Comparison of ENCODE assay signal across 8 cellular contexts in genomic region chr2:54945401-54946219, GRCh38.
DNase-seq lines count a peak whose midpoint lies in the region; ATAC-seq and TF ChIP-seq lines count a peak whose summit lies in the region.

No MANE protein-coding gene starts in this region.

- no peak for TF ChIP-seq CTCF in left ventricle myocardium inferior (IDR thresholded peaks at IDR 0.05; ENCODE audit: borderline replicate concordance)
- no peak for TF ChIP-seq CTCF in glutamatergic neuron (IDR thresholded peaks at IDR 0.05; ENCODE audit: partially characterized antibody, unreplicated experiment)

- intact Hi-C loops in left ventricle myocardium inferior (cut with micrococcal nuclease): no loop called here

- no peaks in the 10 kb centered on the region for H3K36me3 Mint-ChIP-seq in CD4-positive, CD25-positive, alpha-beta regulatory T cell
- peaks cover 0 to 2% of the 10 kb centered on the region in 2 donors for H3K36me3 Mint-ChIP-seq in activated T-cell treated with anti-CD3 and anti-CD28 coated beads, Interleukin-2, amount 50 U/mL, for 72 hours (ENCODE audit: insufficient read depth in 2 of 2)
- H3K36me3 Mint-ChIP-seq in glutamatergic neuron (ENCODE audit: unreplicated experiment): no peaks in the 10 kb centered on the region

- peak overlapping the region in 2 of 3 donors; percentile 72 to 93 for H3K27ac Mint-ChIP-seq in CD4-positive, CD25-positive, alpha-beta regulatory T cell
- peak overlapping the region; percentile 33 for H3K27ac Mint-ChIP-seq in activated T-cell treated with anti-CD3 and anti-CD28 coated beads, Interleukin-2, amount 50 U/mL, for 72 hours
- no peak overlapping the region for H3K27ac Mint-ChIP-seq in glutamatergic neuron (ENCODE audit: unreplicated experiment)

- no peak for DNase-seq in CD4-positive, CD25-positive, alpha-beta regulatory T cell
- DNase-seq in activated T-cell treated with anti-CD3 and anti-CD28 coated beads, Interleukin-2, amount 50 U/mL, for 72 hours: peak; percentile 42 to 64
- peak; percentile 41 for DNase-seq in left ventricle myocardium inferior
- no peak for DNase-seq in glutamatergic neuron
- no peak for DNase-seq in activated CD4-positive, alpha-beta T cell treated with anti-CD3 and anti-CD28 coated beads for 1 hour

- no peaks in the 10 kb centered on the region for H3K27me3 ChIP-seq in CD4-positive, CD25-positive, alpha-beta regulatory T cell (ENCODE audit: control insufficient read depth, insufficient read depth, low read length)
- H3K27me3 ChIP-seq in left ventricle myocardium inferior (ENCODE audit: low read depth) (peaks cover 79% of the 10 kb centered on the region), subcutaneous abdominal adipose tissue (ENCODE audit: control insufficient read depth in 5 of 5, insufficient read depth in 4 of 5, low read length in 5 of 5) (no peaks in the 10 kb centered on the region)

- H3K36me3 ChIP-seq in CD4-positive, CD25-positive, alpha-beta regulatory T cell (ENCODE audit: control insufficient read depth, insufficient read depth, low read length): no peaks in the 10 kb centered on the region
- H3K36me3 ChIP-seq in left ventricle myocardium inferior (no peaks in the 10 kb centered on the region), subcutaneous abdominal adipose tissue (ENCODE audit: control insufficient read depth in 5 of 5, insufficient read depth in 5 of 5, low read length in 5 of 5) (no peaks in the 10 kb centered on the region)

- no peak for ATAC-seq in CD4-positive, CD25-positive, alpha-beta regulatory T cell (ENCODE audit: low read depth in 2 of 2)
- ATAC-seq in GM21786 (IDR thresholded peaks at IDR 0.05; ENCODE audit: unreplicated experiment) (peak; percentile 72), GM19035 (IDR thresholded peaks at IDR 0.05; ENCODE audit: unreplicated experiment) (no peak)
- ATAC-seq in activated T-cell treated with anti-CD3 and anti-CD28 coated beads, Interleukin-2, amount 50 U/mL, for 72 hours (replicated peaks in 1 of 2): peak; percentile 90 to 95

- H3K4me3 Mint-ChIP-seq in CD4-positive, CD25-positive, alpha-beta regulatory T cell: no peak overlapping the region
- H3K4me3 Mint-ChIP-seq in activated T-cell treated with anti-CD3 and anti-CD28 coated beads, Interleukin-2, amount 50 U/mL, for 72 hours: peak overlapping the region; percentile 16 to 51
- H3K4me3 Mint-ChIP-seq in glutamatergic neuron (ENCODE audit: unreplicated experiment): no peak overlapping the region

- no peak overlapping the region for H3K27ac ChIP-seq in CD4-positive, CD25-positive, alpha-beta regulatory T cell (ENCODE audit: insufficient read depth, low read length, poor library complexity, severe bottlenecking)
- H3K27ac ChIP-seq in left ventricle myocardium inferior (replicated peaks): peak overlapping the region; percentile 66
- peak overlapping the region; percentile 88 for H3K27ac ChIP-seq in subcutaneous abdominal adipose tissue (ENCODE audit: low read depth, low read length)

- no peak overlapping the region for H3K4me3 ChIP-seq in CD4-positive, CD25-positive, alpha-beta regulatory T cell (ENCODE audit: low read depth, low read length)
- no peak overlapping the region for H3K4me3 ChIP-seq in left ventricle myocardium inferior
- peak overlapping the region in 4 of 5 donors; percentile 17 to 52 (median 38) for H3K4me3 ChIP-seq in subcutaneous abdominal adipose tissue (ENCODE audit: low read depth in 1 of 5, low read length in 5 of 5)

- H3K9me3 ChIP-seq in CD4-positive, CD25-positive, alpha-beta regulatory T cell (ENCODE audit: control insufficient read depth in 2 of 2, low read length in 2 of 2): no peaks in the 10 kb centered on the region
- H3K9me3 ChIP-seq in left ventricle myocardium inferior (replicated peaks) (no peaks in the 10 kb centered on the region), subcutaneous abdominal adipose tissue (ENCODE audit: control insufficient read depth in 5 of 5, low read length in 5 of 5) (peaks cover 0 to 2% (median 0%) of the 10 kb centered on the region in 5 donors)

- peaks cover 0 to 6% (median 2%) of the 10 kb centered on the region in 4 donors for H3K4me1 Mint-ChIP-seq in CD4-positive, CD25-positive, alpha-beta regulatory T cell
- peaks cover 13% of the 10 kb centered on the region for H3K4me1 Mint-ChIP-seq in activated T-cell treated with anti-CD3 and anti-CD28 coated beads, Interleukin-2, amount 50 U/mL, for 72 hours (ENCODE audit: low read depth)
- peaks cover 12% of the 10 kb centered on the region for H3K4me1 Mint-ChIP-seq in glutamatergic neuron (ENCODE audit: low read depth, unreplicated experiment)

- peaks cover 0 to 4% (median 0%) of the 10 kb centered on the region in 7 donors for H3K9me3 Mint-ChIP-seq in CD4-positive, CD25-positive, alpha-beta regulatory T cell
- no peaks in the 10 kb centered on the region for H3K9me3 Mint-ChIP-seq in activated T-cell treated with anti-CD3 and anti-CD28 coated beads, Interleukin-2, amount 50 U/mL, for 72 hours
- H3K9me3 Mint-ChIP-seq in glutamatergic neuron (ENCODE audit: unreplicated experiment): peaks cover 5% of the 10 kb centered on the region

- peak overlapping the region in 3 of 5 donors; percentile 31 to 74 (median 60) for H3K9ac ChIP-seq in subcutaneous abdominal adipose tissue (ENCODE audit: low read length in 5 of 5)

- no peaks in the 10 kb centered on the region for H3K27me3 Mint-ChIP-seq in CD4-positive, CD25-positive, alpha-beta regulatory T cell
- H3K27me3 Mint-ChIP-seq in activated T-cell treated with anti-CD3 and anti-CD28 coated beads, Interleukin-2, amount 50 U/mL, for 72 hours (ENCODE audit: low read depth): no peaks in the 10 kb centered on the region
- peaks cover 4% of the 10 kb centered on the region for H3K27me3 Mint-ChIP-seq in glutamatergic neuron (ENCODE audit: unreplicated experiment)

- peaks cover 11% of the 10 kb centered on the region for H3K4me1 ChIP-seq in CD4-positive, CD25-positive, alpha-beta regulatory T cell (ENCODE audit: control insufficient read depth, insufficient read depth, low read length, poor library complexity, severe bottlenecking)
- H3K4me1 ChIP-seq in left ventricle myocardium inferior (no peaks in the 10 kb centered on the region), subcutaneous abdominal adipose tissue (ENCODE audit: control insufficient read depth in 5 of 5, insufficient read depth in 5 of 5, low read length in 5 of 5) (peaks cover 9 to 35% (median 24%) of the 10 kb centered on the region in 5 donors)

Comparison
In these comparisons a context has a peak if more than half of its experiments do, and no peak if none do; other contexts are left out.
1. ATAC-seq: peak in GM21786 (single experiment) and activated T-cell treated with anti-CD3 and anti-CD28 coated beads, Interleukin-2, amount 50 U/mL, for 72 hours (2 of 2); none in CD4-positive, CD25-positive, alpha-beta regulatory T cell (0 of 2) and GM19035 (single experiment).
2. DNase-seq: peak in activated T-cell treated with anti-CD3 and anti-CD28 coated beads, Interleukin-2, amount 50 U/mL, for 72 hours (2 of 2) and left ventricle myocardium inferior (single experiment); none in CD4-positive, CD25-positive, alpha-beta regulatory T cell (0 of 3), glutamatergic neuron (single experiment) and activated CD4-positive, alpha-beta T cell treated with anti-CD3 and anti-CD28 coated beads for 1 hour (single experiment).
3. H3K4me3 ChIP-seq: peak in subcutaneous abdominal adipose tissue (4 of 5); none in CD4-positive, CD25-positive, alpha-beta regulatory T cell (single experiment) and left ventricle myocardium inferior (single experiment).
4. H3K4me3 Mint-ChIP-seq: peak in activated T-cell treated with anti-CD3 and anti-CD28 coated beads, Interleukin-2, amount 50 U/mL, for 72 hours (2 of 2); none in CD4-positive, CD25-positive, alpha-beta regulatory T cell (0 of 4) and glutamatergic neuron (single experiment).